Comparison of ENCODE assay signal across 8 cellular contexts in genomic region chr6:139219746-139220145, GRCh38.
DNase-seq lines count a peak whose midpoint lies in the region; ATAC-seq and TF ChIP-seq lines count a peak whose summit lies in the region.

No MANE protein-coding gene starts in this region.

- H3K27ac ChIP-seq in cingulate gyrus (ENCODE audit: low read depth, low read length) (peak overlapping the region; percentile 66), esophagus muscularis mucosa (replicated peaks in 1 of 4) (peak overlapping the region in 2 of 4 donors; percentile 11 to 30), body of pancreas (peak overlapping the region in 1 of 4 donors; percentile 27)

- H3K27me3 ChIP-seq in esophagus muscularis mucosa = no peaks in the 10 kb centered on the region
- H3K27me3 ChIP-seq in body of pancreas = no peaks in the 10 kb centered on the region

- DNase-seq in GM12864 (ENCODE audit: low read depth) = no peak
- DNase-seq in KBM-7 = peak; percentile 85
- DNase-seq in progenitor cell of endocrine pancreas (ENCODE audit: low spot score, unreplicated experiment) = no peak
- no peak for DNase-seq in esophagus muscularis mucosa (ENCODE audit: extremely low spot score)
- DNase-seq in ecto neural progenitor cell (ENCODE audit: low spot score) = no peak
- DNase-seq in body of pancreas = no peak
- no peak for DNase-seq in effector CD8-positive, alpha-beta T cell (lab: John Stamatoyannopoulos, UW)

- H3K27ac Mint-ChIP-seq in progenitor cell of endocrine pancreas = peak overlapping the region; percentile 53

- no peak for TF ChIP-seq EP300 in esophagus muscularis mucosa (IDR thresholded peaks at IDR 0.05)

- TF ChIP-seq CTCF in GM12864 (IDR thresholded peaks at IDR 0.05; ENCODE audit: low read depth, low read length, missing control alignments) (no peak), progenitor cell of endocrine pancreas (IDR thresholded peaks at IDR 0.05; ENCODE audit: unreplicated experiment) (no peak), esophagus muscularis mucosa (IDR thresholded peaks at IDR 0.05) (no peak), body of pancreas (IDR thresholded peaks at IDR 0.05) (no peak)

- peaks cover 4% of the 10 kb centered on the region for H3K4me1 Mint-ChIP-seq in progenitor cell of endocrine pancreas (ENCODE audit: low read depth)

- no peaks in the 10 kb centered on the region for H3K36me3 Mint-ChIP-seq in progenitor cell of endocrine pancreas (ENCODE audit: insufficient read depth)

- H3K4me1 ChIP-seq in esophagus muscularis mucosa (peaks cover 0 to 10% (median 8%) of the 10 kb centered on the region in 4 donors), body of pancreas (peaks cover 9% of the 10 kb centered on the region)

- no peaks in the 10 kb centered on the region for H3K27me3 Mint-ChIP-seq in progenitor cell of endocrine pancreas

- H3K4me3 Mint-ChIP-seq in progenitor cell of endocrine pancreas (ENCODE audit: low read depth) = no peak overlapping the region

- H3K4me3 ChIP-seq in GM12864 (ENCODE audit: low read depth, low read length) (peak overlapping the region; percentile 5; the same call in 1 of the 2 replicates), esophagus muscularis mucosa (no peak overlapping the region), body of pancreas (no peak overlapping the region)

- peaks cover 3% of the 10 kb centered on the region for H3K9me3 Mint-ChIP-seq in progenitor cell of endocrine pancreas (ENCODE audit: low read depth)

- ATAC-seq in body of pancreas = no peak

- 97% methylated on average over 2 of the region's 2 CpGs for WGBS in esophagus muscularis mucosa
- WGBS in body of pancreas, 2 donors = 83 to 95% methylated on average over 2 of the region's 2 CpGs

- TF ChIP-seq POLR2A in esophagus muscularis mucosa (IDR thresholded peaks at IDR 0.05; ENCODE audit: low read depth) (no peak), body of pancreas (IDR thresholded peaks at IDR 0.05) (no peak)

- H3K9me3 ChIP-seq in esophagus muscularis mucosa (no peaks in the 10 kb centered on the region), body of pancreas (no peaks in the 10 kb centered on the region)

- in situ Hi-C loops in KBM-7 (cut with MboI; ENCODE audit: low pct_unique_long_range_greater_than_20kb, low sequenced_read_pairs) = no loop called here

- intact Hi-C loops in esophagus muscularis mucosa (cut with DNase I) (loop anchor here (2.0 kb wide), 1 partner anchor 143 kb away; no protein-coding TSS in a partner anchor), body of pancreas (cut with DNase I) (no loop called here)

- no peaks in the 10 kb centered on the region for H3K36me3 ChIP-seq in esophagus muscularis mucosa
- H3K36me3 ChIP-seq in body of pancreas (replicated peaks in 1 of 2; ENCODE audit: insufficient read depth in 1 of 2, low read depth in 2 of 2) = no peaks in the 10 kb centered on the region
